In genomic region chr17:47176438-47176837, GRCh38 we compare ENCODE assay signal across 16 cellular contexts. TPM values are rescaled to one million over a fixed set of nuclear protein-coding genes. Genes with fewer than 3 reads are reported as not detected.
"Had no signal": no experiment of that assay in that cellular context is flagged by ENCODE, and none has a peak within 500 bp of the region (broad histone marks: within the 10 kb centered on the region; RNA-seq: fewer than 3 reads in every experiment).

No MANE protein-coding gene starts in this region.

- H3K9me3 ChIP-seq: mucosa of descending colon, psoas muscle, spleen, upper lobe of left lung had no signal

- H3K27me3 Mint-ChIP-seq: activated CD4-positive, alpha-beta T cell treated with anti-CD3 and anti-CD28 coated beads for 36 hours had no signal

- H3K27ac ChIP-seq: psoas muscle, spleen, upper lobe of left lung had no signal

- H3K9me3 Mint-ChIP-seq: activated T-helper 2 cell treated with anti-CD3 and anti-CD28 coated beads, Interferon-gamma antibody, Interleukin-2, Interleukin-4, amounts not matched to agents 10 μg/mL and 5 μg/mL and 100 μg/mL, durations not matched to agents 14 hours and 24 hours and 36 hours; brain; nephron had no signal

- H3K4me3 ChIP-seq: mucosa of descending colon, psoas muscle, spleen, upper lobe of left lung had no signal

- H3K4me1 ChIP-seq: psoas muscle had no signal

- H3K27ac Mint-ChIP-seq: activated CD4-positive, alpha-beta T cell treated with anti-CD3 and anti-CD28 coated beads for 36 hours; activated T-helper 2 cell treated with anti-CD3 and anti-CD28 coated beads, Interferon-gamma antibody, Interleukin-2, Interleukin-4, amounts not matched to agents 10 μg/mL and 5 μg/mL and 100 μg/mL, durations not matched to agents 14 hours and 24 hours and 36 hours; brain; nephron had no signal

- H3K4me3 Mint-ChIP-seq: activated CD4-positive, alpha-beta T cell treated with anti-CD3 and anti-CD28 coated beads for 36 hours; brain; nephron had no signal

- ATAC-seq: activated CD4-positive, alpha-beta T cell treated with anti-CD3 and anti-CD28 coated beads for 36 hours; esophagus mucosa; mucosa of descending colon; psoas muscle; sciatic nerve had no signal

- DNase-seq: activated CD4-positive, alpha-beta T cell treated with anti-CD3 and anti-CD28 coated beads for 36 hours; activated naive CD4-positive, alpha-beta T cell treated with anti-CD3 and anti-CD28 coated beads, Interleukin-2, amount 50 U/mL, for 16 hours; amygdala; mucosa of descending colon; psoas muscle; spleen; stimulated activated CD4-positive, alpha-beta T cell treated with anti-CD3 and anti-CD28 coated beads, Interleukin-2, amount 100 ng/mL, for 24 hours; stimulated activated naive CD4-positive, alpha-beta T cell treated with Interleukin-2 at 50 U/mL for 16 hours; upper lobe of left lung had no signal

- H3K27me3 ChIP-seq: spleen, upper lobe of left lung had no signal

RNA-seq across cellular contexts. Expression of gene MYL4, which starts 32.7 kb away (rescaled TPM):
- total RNA-seq: activated CD4-positive, alpha-beta T cell treated with anti-CD3 and anti-CD28 coated beads for 36 hours; activated CD8-positive, alpha-beta memory T cell treated with anti-CD3 and anti-CD28 coated beads for 36 hours; activated T-helper 2 cell treated with anti-CD3 and anti-CD28 coated beads, Interferon-gamma antibody, Interleukin-2, Interleukin-4, amounts not matched to agents 10 μg/mL and 5 μg/mL and 100 μg/mL, durations not matched to agents 14 hours and 24 hours and 36 hours; esophagus mucosa; T-helper 2 cell treated with Interferon-gamma antibody and Interleukin-4, amounts not matched to agents 100 ng/mL and 5 ng/mL, for 36 hours had no signal
